17 cellular contexts compared by ENCODE assay signal in the genomic region with DNA sequence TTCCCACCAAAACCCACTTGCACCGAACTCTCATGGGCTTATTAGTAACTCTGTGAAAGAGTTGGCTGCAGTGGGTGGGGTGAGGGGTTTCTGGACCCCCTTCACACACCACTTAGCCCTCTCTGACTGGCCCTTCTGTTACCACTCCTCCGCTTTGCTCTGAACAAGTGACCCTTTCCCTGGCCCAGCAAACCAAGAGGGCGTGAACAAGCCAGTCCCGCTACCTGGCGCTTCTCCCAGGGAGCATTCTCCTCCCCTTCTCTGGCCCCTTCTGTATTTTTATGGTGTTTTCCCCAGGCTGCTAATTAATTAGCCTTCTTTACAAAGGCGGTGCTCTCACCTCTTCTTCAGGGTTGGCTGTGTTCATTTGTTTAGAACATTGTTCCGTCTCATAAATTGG.
"Had no signal": no experiment of that assay in that cellular context is flagged by ENCODE, and none has a peak within 500 bp of the region (broad histone marks: within the 10 kb centered on the region; RNA-seq: fewer than 3 reads in every experiment).

No MANE protein-coding gene starts in this region.

- H3K4me3 ChIP-seq: breast epithelium, heart right ventricle, left lung, upper lobe of left lung had no signal

- H3K4me1 ChIP-seq: breast epithelium, heart right ventricle, left lung, upper lobe of left lung had no signal

- H3K9me3 ChIP-seq: breast epithelium, heart right ventricle, left lung, upper lobe of left lung had no signal

- DNase-seq: activated CD4-positive, alpha-beta T cell treated with anti-CD3 and anti-CD28 coated beads for 4 hours; activated CD8-positive, alpha-beta memory T cell treated with anti-CD3 and anti-CD28 coated beads, Interleukin-2, amount 50 U/mL, for 4 hours; activated CD8-positive, alpha-beta T cell treated with anti-CD3 and anti-CD28 coated beads, Interleukin-2, amount 10 ng/mL, durations not matched to agents 7 days and 5 days; activated naive CD8-positive, alpha-beta T cell treated with anti-CD3 and anti-CD28 coated beads, Interleukin-2, amount 10 ng/mL, durations not matched to agents 7 days and 5 days; activated T-cell treated with anti-CD3 and anti-CD28 coated beads, Interleukin-2, amount 50 U/mL, for 72 hours; effector memory CD4-positive, alpha-beta T cell; heart right ventricle; left lung; mesendoderm; right cardiac atrium; small intestine; stimulated activated CD4-positive, alpha-beta T cell treated with anti-CD3 and anti-CD28 coated beads, Interleukin-4, amount 100 ng/mL, for 24 hours; stimulated activated naive CD4-positive, alpha-beta T cell treated with Interleukin-2 at 50 U/mL for 16 hours; upper lobe of left lung had no signal

- ATAC-seq: activated CD8-positive, alpha-beta T cell treated with anti-CD3 and anti-CD28 coated beads, Interleukin-2, amount 10 ng/mL, durations not matched to agents 7 days and 5 days; activated T-cell treated with anti-CD3 and anti-CD28 coated beads, Interleukin-2, amount 50 U/mL, for 72 hours; left lung; natural killer cell treated with Interleukin-12 subunit alpha and Interleukin-12 subunit beta and Interleukin-15 and Interleukin-18, amount 100 ng/mL, for 72 hours; right cardiac atrium had no signal

- H3K27ac ChIP-seq: breast epithelium, heart right ventricle, left lung, upper lobe of left lung had no signal

- H3K27me3 ChIP-seq: breast epithelium, heart right ventricle, left lung, upper lobe of left lung had no signal

- H3K36me3 ChIP-seq: breast epithelium had no signal

- FAIRE-seq: frontal cortex, small intestine had no signal
